1 cellular context compared by ENCODE assay signal in the genomic region with DNA sequence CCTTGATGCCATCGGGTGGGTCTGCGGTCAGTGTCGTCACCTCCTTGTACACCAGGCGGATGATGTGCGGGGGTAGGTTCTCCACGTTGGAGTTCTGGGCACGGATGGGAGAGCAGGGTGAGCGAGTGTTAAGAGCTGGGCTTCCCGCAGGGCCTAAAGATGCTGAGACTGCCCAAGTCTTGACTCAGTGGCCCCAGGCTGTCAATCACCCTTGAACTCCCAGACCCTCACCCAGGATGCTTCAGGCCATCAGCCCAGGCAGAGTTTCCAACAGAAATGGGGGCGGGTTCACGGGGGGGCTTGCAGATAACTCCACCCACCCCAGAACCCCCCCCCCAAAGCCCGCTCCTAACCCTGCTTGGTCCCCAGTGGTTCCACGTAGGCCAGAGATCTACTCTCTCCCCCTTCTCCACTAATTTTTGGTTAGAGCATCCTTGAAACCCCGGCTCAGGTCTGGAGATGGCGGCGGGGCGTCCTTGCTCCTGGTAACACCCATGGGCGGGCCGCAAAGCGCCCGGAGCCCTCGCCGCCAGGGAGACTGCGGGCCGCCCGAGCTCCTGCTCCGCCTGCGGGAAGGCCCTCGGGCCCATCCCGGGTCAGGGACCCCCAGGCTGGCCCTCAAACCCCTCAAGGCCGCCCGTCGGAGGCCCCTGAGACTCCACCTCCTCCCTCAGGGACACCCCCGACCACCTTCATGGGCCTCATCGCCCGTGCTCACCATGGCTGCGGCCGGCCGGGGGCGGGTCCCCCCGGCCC.
TF ChIP-seq lines count a peak whose summit lies in the region.

No MANE protein-coding gene starts in this region.

TF ChIP-seq in neural cell, 6 proteins besides CTCF, POLR2A, EP300 and RAD21:
- TF ChIP-seq, protein P1, sequence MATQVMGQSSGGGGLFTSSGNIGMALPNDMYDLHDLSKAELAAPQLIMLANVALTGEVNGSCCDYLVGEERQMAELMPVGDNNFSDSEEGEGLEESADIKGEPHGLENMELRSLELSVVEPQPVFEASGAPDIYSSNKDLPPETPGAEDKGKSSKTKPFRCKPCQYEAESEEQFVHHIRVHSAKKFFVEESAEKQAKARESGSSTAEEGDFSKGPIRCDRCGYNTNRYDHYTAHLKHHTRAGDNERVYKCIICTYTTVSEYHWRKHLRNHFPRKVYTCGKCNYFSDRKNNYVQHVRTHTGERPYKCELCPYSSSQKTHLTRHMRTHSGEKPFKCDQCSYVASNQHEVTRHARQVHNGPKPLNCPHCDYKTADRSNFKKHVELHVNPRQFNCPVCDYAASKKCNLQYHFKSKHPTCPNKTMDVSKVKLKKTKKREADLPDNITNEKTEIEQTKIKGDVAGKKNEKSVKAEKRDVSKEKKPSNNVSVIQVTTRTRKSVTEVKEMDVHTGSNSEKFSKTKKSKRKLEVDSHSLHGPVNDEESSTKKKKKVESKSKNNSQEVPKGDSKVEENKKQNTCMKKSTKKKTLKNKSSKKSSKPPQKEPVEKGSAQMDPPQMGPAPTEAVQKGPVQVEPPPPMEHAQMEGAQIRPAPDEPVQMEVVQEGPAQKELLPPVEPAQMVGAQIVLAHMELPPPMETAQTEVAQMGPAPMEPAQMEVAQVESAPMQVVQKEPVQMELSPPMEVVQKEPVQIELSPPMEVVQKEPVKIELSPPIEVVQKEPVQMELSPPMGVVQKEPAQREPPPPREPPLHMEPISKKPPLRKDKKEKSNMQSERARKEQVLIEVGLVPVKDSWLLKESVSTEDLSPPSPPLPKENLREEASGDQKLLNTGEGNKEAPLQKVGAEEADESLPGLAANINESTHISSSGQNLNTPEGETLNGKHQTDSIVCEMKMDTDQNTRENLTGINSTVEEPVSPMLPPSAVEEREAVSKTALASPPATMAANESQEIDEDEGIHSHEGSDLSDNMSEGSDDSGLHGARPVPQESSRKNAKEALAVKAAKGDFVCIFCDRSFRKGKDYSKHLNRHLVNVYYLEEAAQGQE (IDR thresholded peaks at IDR 0.05; ENCODE audit: borderline replicate concordance): no peak
- TF ChIP-seq MXI1 (conservative IDR thresholded peaks at IDR 0.05; ENCODE audit: poor library complexity, severe bottlenecking): no peak
- TF ChIP-seq SMC3 (conservative IDR thresholded peaks at IDR 0.05; ENCODE audit: poor library complexity): no peak
- TF ChIP-seq TAF1 (IDR thresholded peaks at IDR 0.05; ENCODE audit: low read depth): no peak
- no peak for TF ChIP-seq POLR2AphosphoS5 (IDR thresholded peaks at IDR 0.05)
TF ChIP-seq in neural cell: peak in this region for 0.
